In genomic region chr1:167926486-167926997, GRCh38 we compare ENCODE assay signal across 1 cellular context.
TF ChIP-seq lines count a peak whose summit lies in the region.

No MANE protein-coding gene starts in this region.

TF ChIP-seq in K562, 482 proteins besides CTCF, POLR2A, EP300 and RAD21 (continued from another document):
- no peak for TF ChIP-seq AFF4 (CRISPR knock-in tag; IDR thresholded peaks at IDR 0.05)
- peak in 1 of 2 experiments; percentile 48; a peak in 1 of 4 replicates for TF ChIP-seq TBL1XR1 (IDR thresholded peaks at IDR 0.05; ENCODE audit: low read length in 2 of 2)
- TF ChIP-seq TBP (optimal IDR thresholded peaks at IDR 0.05; ENCODE audit: low read depth, low read length), result no peak
- no peak for TF ChIP-seq MCM3 (IDR thresholded peaks at IDR 0.05)
- no peak for TF ChIP-seq TCF7 (IDR thresholded peaks at IDR 0.05; ENCODE audit: borderline replicate concordance)
- TF ChIP-seq ZBTB2 (IDR thresholded peaks at IDR 0.05), result peak; percentile 46; the same call in 1 of the 2 replicates
- no peak for TF ChIP-seq E2F3 (CRISPR knock-in tag; IDR thresholded peaks at IDR 0.05)
- no peak for TF ChIP-seq WHSC1 (IDR thresholded peaks at IDR 0.05; ENCODE audit: low read length)
- peak; percentile 8; the same call in 1 of the 2 replicates for TF ChIP-seq NFIC (IDR thresholded peaks at IDR 0.05)
- TF ChIP-seq ZNF24 (IDR thresholded peaks at IDR 0.05), result no peak
- no peak for TF ChIP-seq ZZZ3 (IDR thresholded peaks at IDR 0.05)
- no peak for TF ChIP-seq ESRRB (CRISPR knock-in tag; IDR thresholded peaks at IDR 0.05; ENCODE audit: borderline replicate concordance)
- no peak for TF ChIP-seq PRPF4 (IDR thresholded peaks at IDR 0.05; ENCODE audit: insufficient read depth, low read depth, low read length, poor library complexity, severe bottlenecking)
- no peak for TF ChIP-seq ZNF354B (CRISPR knock-in tag; IDR thresholded peaks at IDR 0.05)
- TF ChIP-seq HES1 (IDR thresholded peaks at IDR 0.05; ENCODE audit: low read depth), result no peak
- no peak for TF ChIP-seq RHOXF2B (CRISPR knock-in tag; conservative IDR thresholded peaks at IDR 0.05)
- no peak for TF ChIP-seq PREB (CRISPR knock-in tag; IDR thresholded peaks at IDR 0.05)
- TF ChIP-seq POLR2AphosphoS2 (IDR thresholded peaks at IDR 0.05; ENCODE audit: low read length), result no peak
- peak; percentile 58; the same call in 1 of the 2 replicates for TF ChIP-seq SMARCC2 (IDR thresholded peaks at IDR 0.05; ENCODE audit: low read depth)
- no peak for TF ChIP-seq FOXO4 (CRISPR knock-in tag; IDR thresholded peaks at IDR 0.05)
- no peak for TF ChIP-seq SRSF7 (optimal IDR thresholded peaks at IDR 0.05; ENCODE audit: low read depth, low read length)
- TF ChIP-seq ZNF644 (tag; IDR thresholded peaks at IDR 0.05; ENCODE audit: low read depth), result no peak
- peak; percentile 49 for TF ChIP-seq CXXC5 (CRISPR knock-in tag; IDR thresholded peaks at IDR 0.05)
- TF ChIP-seq HDGF (IDR thresholded peaks at IDR 0.05), result no peak
- TF ChIP-seq SIN3A (IDR thresholded peaks at IDR 0.05; ENCODE audit: borderline replicate concordance in 2 of 2, control insufficient read depth in 1 of 2, low read depth in 2 of 2, low read length in 2 of 2), result no peak
- no peak for TF ChIP-seq KLF10 (CRISPR knock-in tag; IDR thresholded peaks at IDR 0.05)
- no peak for TF ChIP-seq DDX20 (tag; IDR thresholded peaks at IDR 0.05; ENCODE audit: low read depth)
- no peak for TF ChIP-seq ELF1 (tag; IDR thresholded peaks at IDR 0.05)
TF ChIP-seq in K562: peak in this region for 63.
